In the genomic region with DNA sequence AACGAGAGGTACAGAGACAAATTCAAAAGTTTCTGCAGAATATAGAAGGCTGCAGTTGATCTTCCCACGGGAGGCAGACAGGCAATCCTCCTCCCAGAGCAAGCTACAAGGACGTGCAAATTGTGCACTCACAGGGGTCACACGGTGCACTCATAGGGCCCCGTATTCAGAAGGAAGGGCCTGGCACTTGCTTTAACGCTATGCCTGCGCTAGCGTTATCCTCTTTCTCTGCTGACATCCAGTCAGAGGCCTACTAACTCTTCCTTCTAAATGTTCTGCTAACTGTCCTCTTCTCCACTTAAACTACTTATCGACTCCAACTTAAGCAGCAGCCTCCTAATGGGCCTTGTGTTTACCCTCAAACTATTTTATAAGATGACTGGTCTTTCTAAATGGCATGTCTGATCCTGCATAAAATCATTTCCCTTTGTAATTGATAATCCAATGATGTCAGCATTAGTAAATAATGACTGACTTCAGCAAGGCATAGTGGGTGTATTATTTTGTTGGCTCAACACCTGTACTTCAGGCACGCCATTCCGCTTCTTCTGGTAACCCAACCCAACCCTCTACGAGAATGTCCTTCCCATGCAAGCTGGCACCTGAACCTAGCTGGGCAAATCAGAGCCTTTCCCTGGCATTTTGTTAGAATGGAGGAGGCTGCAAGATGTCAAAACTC, we compare ENCODE assay signal across 1 cellular context.
TF ChIP-seq lines count a peak whose summit lies in the region.

No MANE protein-coding gene starts in this region.

TF ChIP-seq in K562, 482 proteins besides CTCF, POLR2A, EP300 and RAD21:
- TF ChIP-seq ZNF282 (CRISPR knock-in tag; IDR thresholded peaks at IDR 0.05) (no peak), CXXC5 (CRISPR knock-in tag; IDR thresholded peaks at IDR 0.05) (peak; percentile 12; the same call in 1 of the 2 replicates), NFE2L1 (tag; IDR thresholded peaks at IDR 0.05; ENCODE audit: borderline replicate concordance, low read depth) (no peak), ZKSCAN3 (CRISPR knock-in tag; IDR thresholded peaks at IDR 0.05) (no peak), FUS (optimal IDR thresholded peaks at IDR 0.05; ENCODE audit: low read depth, low read length) (no peak), SRSF3 (IDR thresholded peaks at IDR 0.05; ENCODE audit: insufficient read depth, low read length) (no peak), SMC3 (conservative IDR thresholded peaks at IDR 0.05; ENCODE audit: insufficient read depth, low read depth, low read length) (no peak), ZSCAN32 (CRISPR knock-in tag; IDR thresholded peaks at IDR 0.05) (no peak), ZFX (CRISPR knock-in tag; IDR thresholded peaks at IDR 0.05) (peak; percentile 34), ZBTB8A (IDR thresholded peaks at IDR 0.05; ENCODE audit: partially characterized antibody) (no peak)
TF ChIP-seq in K562: peak in this region for 2.
